ENCODE assay signal across 9 cellular contexts in the genomic region with DNA sequence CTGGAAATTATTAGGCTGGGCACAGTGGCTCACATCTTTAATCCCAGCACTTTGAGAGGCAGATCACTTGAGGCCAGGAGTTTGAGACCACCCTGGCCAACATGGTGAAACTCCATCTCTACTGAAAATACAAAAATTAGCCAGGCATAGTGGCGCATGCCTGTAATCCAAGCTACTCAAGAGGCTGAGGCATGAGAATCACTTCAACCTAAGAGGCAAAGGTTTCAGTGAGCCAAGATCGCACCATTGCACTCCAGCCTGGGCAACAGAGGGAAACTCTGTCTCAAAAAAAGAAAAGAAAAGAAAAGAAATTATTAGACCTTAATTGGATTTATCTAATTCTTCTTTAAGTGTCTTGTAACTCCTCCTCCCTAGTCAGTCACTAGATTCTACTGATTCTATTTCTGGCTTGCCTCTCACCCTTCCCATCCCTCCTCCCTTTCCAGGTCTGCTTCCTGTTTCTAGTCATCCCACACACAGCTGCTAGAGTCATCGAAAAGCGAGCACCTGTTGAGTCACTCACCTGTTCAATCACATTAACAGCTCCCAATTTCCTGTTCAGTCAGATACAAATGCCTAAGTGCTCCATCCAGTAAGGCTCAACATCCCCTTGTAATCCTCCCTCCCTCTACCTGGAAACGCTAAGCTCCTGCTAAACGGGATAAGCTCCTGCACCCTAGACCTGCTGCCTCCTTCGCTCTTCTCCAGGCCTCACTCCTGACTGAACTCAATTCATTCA. TPM values are rescaled to one million over a fixed set of nuclear protein-coding genes. Genes with fewer than 3 reads are reported as not detected.
DNase-seq lines count a peak whose midpoint lies in the region; ATAC-seq and TF ChIP-seq lines count a peak whose summit lies in the region.
"Had no signal": no experiment of that assay in that cellular context is flagged by ENCODE, and none has a peak within 500 bp of the region (broad histone marks: within the 10 kb centered on the region; RNA-seq: fewer than 3 reads in every experiment).

No MANE protein-coding gene starts in this region.

- H3K9me3 ChIP-seq in prostate gland = no peaks in the 10 kb centered on the region

- no peak overlapping the region for H3K4me3 ChIP-seq in prostate gland

- POLR2A ChIA-PET in activated CD4-positive, alpha-beta T cell treated with anti-CD3 and anti-CD28 coated beads for 36 hours (lab: Charles Lee) = interaction anchor here (1.3 kb wide), 1 partner anchor 10 kb away, joined by 6 read pairs; no protein-coding TSS in a partner anchor

- no peak for TF ChIP-seq POLR2A in prostate gland (IDR thresholded peaks at IDR 0.05)

- H3K27me3 Mint-ChIP-seq in activated CD4-positive, alpha-beta T cell treated with anti-CD3 and anti-CD28 coated beads for 36 hours = no peaks in the 10 kb centered on the region
- H3K27me3 Mint-ChIP-seq in effector memory CD8-positive, alpha-beta T cell = no peaks in the 10 kb centered on the region
- H3K27me3 Mint-ChIP-seq: activated naive CD8-positive, alpha-beta T cell had no signal

- intact Hi-C loops in activated CD4-positive, alpha-beta T cell treated with anti-CD3 and anti-CD28 coated beads for 36 hours (cut with DNase I, micrococcal nuclease) = no loop called here
- intact Hi-C loops in prostate gland (cut with DNase I) = no loop called here

- H3K36me3 ChIP-seq in prostate gland = no peaks in the 10 kb centered on the region

- peaks cover 73% of the 10 kb centered on the region for H3K4me1 Mint-ChIP-seq in activated CD4-positive, alpha-beta T cell treated with anti-CD3 and anti-CD28 coated beads for 36 hours
- H3K4me1 Mint-ChIP-seq in effector memory CD8-positive, alpha-beta T cell (ENCODE audit: low read depth in 2 of 2) = peaks cover 48 to 51% of the 10 kb centered on the region in 2 donors
- peaks cover 75% of the 10 kb centered on the region for H3K4me1 Mint-ChIP-seq in stimulated activated effector memory CD8-positive, alpha-beta T cell treated with anti-CD3 and anti-CD28 coated beads, Interleukin-12 subunit alpha, Interleukin-12 subunit beta, amount 100 ng/mL, for 72 hours

- peak; percentile 39 for DNase-seq in activated CD4-positive, alpha-beta T cell treated with anti-CD3 and anti-CD28 coated beads for 36 hours
- DNase-seq in activated CD4-positive, alpha-beta T cell treated with anti-CD3 and anti-CD28 coated beads, Interleukin-2, amount 50 U/mL, for 48 hours = no peak
- DNase-seq in NCI-H510A treated with DMSO at 0.1 percent for 48 hours (lab: John Stamatoyannopoulos, UW) = peak; percentile 99
- no peak for DNase-seq in effector memory CD8-positive, alpha-beta T cell
- no peak for DNase-seq in stimulated activated effector memory CD8-positive, alpha-beta T cell treated with anti-CD3 and anti-CD28 coated beads, Interleukin-12 subunit alpha, Interleukin-12 subunit beta, amount 100 ng/mL, for 72 hours (ENCODE audit: low spot score in 2 of 2)
- no peak for DNase-seq in prostate gland (ENCODE audit: low spot score)
- no peak for DNase-seq in Kasumi-1 (lab: John Stamatoyannopoulos, UW)
- no peak for DNase-seq in medulla oblongata (ENCODE audit: extremely low spot score)

- H3K27me3 ChIP-seq in prostate gland (replicated peaks; ENCODE audit: insufficient read depth) = no peaks in the 10 kb centered on the region

- no peaks in the 10 kb centered on the region for H3K4me1 ChIP-seq in prostate gland (replicated peaks)

- peaks cover 35% of the 10 kb centered on the region for H3K36me3 Mint-ChIP-seq in activated CD4-positive, alpha-beta T cell treated with anti-CD3 and anti-CD28 coated beads for 36 hours (ENCODE audit: low read depth)
- peaks cover 42% of the 10 kb centered on the region for H3K36me3 Mint-ChIP-seq in effector memory CD8-positive, alpha-beta T cell (ENCODE audit: insufficient read depth)
- peaks cover 73% of the 10 kb centered on the region for H3K36me3 Mint-ChIP-seq in stimulated activated effector memory CD8-positive, alpha-beta T cell treated with anti-CD3 and anti-CD28 coated beads, Interleukin-12 subunit alpha, Interleukin-12 subunit beta, amount 100 ng/mL, for 72 hours

- no peaks in the 10 kb centered on the region for H3K9me3 Mint-ChIP-seq in activated CD4-positive, alpha-beta T cell treated with anti-CD3 and anti-CD28 coated beads for 36 hours (ENCODE audit: low read depth)
- no peaks in the 10 kb centered on the region for H3K9me3 Mint-ChIP-seq in effector memory CD8-positive, alpha-beta T cell
- no peaks in the 10 kb centered on the region for H3K9me3 Mint-ChIP-seq in stimulated activated effector memory CD8-positive, alpha-beta T cell treated with anti-CD3 and anti-CD28 coated beads, Interleukin-12 subunit alpha, Interleukin-12 subunit beta, amount 100 ng/mL, for 72 hours

- peak overlapping the region; percentile 84 for H3K27ac Mint-ChIP-seq in activated CD4-positive, alpha-beta T cell treated with anti-CD3 and anti-CD28 coated beads for 36 hours
- peak overlapping the region; percentile 57 to 87 for H3K27ac Mint-ChIP-seq in effector memory CD8-positive, alpha-beta T cell
- peak overlapping the region; percentile 91 for H3K27ac Mint-ChIP-seq in stimulated activated effector memory CD8-positive, alpha-beta T cell treated with anti-CD3 and anti-CD28 coated beads, Interleukin-12 subunit alpha, Interleukin-12 subunit beta, amount 100 ng/mL, for 72 hours
- H3K27ac Mint-ChIP-seq: activated naive CD8-positive, alpha-beta T cell had no signal

- TF ChIP-seq CTCF in prostate gland (IDR thresholded peaks at IDR 0.05) = no peak

- WGBS in prostate gland = 84% methylated on average over 7 of the region's 7 CpGs

- ATAC-seq in activated CD4-positive, alpha-beta T cell treated with anti-CD3 and anti-CD28 coated beads for 36 hours = peak; percentile 31
- ATAC-seq in effector memory CD8-positive, alpha-beta T cell (replicated peaks) = no peak
- peak; percentile 8 for ATAC-seq in stimulated activated effector memory CD8-positive, alpha-beta T cell treated with anti-CD3 and anti-CD28 coated beads, Interleukin-12 subunit alpha, Interleukin-12 subunit beta, amount 100 ng/mL, for 72 hours

- no peak overlapping the region for H3K27ac ChIP-seq in prostate gland

- no peak overlapping the region for H3K4me3 Mint-ChIP-seq in activated CD4-positive, alpha-beta T cell treated with anti-CD3 and anti-CD28 coated beads for 36 hours
- H3K4me3 Mint-ChIP-seq in effector memory CD8-positive, alpha-beta T cell = peak overlapping the region in 1 of 2 donors; percentile 15
- H3K4me3 Mint-ChIP-seq in stimulated activated effector memory CD8-positive, alpha-beta T cell treated with anti-CD3 and anti-CD28 coated beads, Interleukin-12 subunit alpha, Interleukin-12 subunit beta, amount 100 ng/mL, for 72 hours = peak overlapping the region; percentile 4
- H3K4me3 Mint-ChIP-seq: activated naive CD8-positive, alpha-beta T cell had no signal

- CTCF ChIA-PET in activated CD4-positive, alpha-beta T cell treated with anti-CD3 and anti-CD28 coated beads for 36 hours (lab: Charles Lee) = interaction anchor here (1.0 to 2.1 kb wide), 6 partner anchors 14 to 225 kb away, joined by 3 to 6 read pairs (median 5); no protein-coding TSS in a partner anchor

RNA-seq across cellular contexts. Expression of gene ERN1, which starts 34.6 kb away (rescaled TPM):
- total RNA-seq in activated CD4-positive, alpha-beta T cell treated with anti-CD3 and anti-CD28 coated beads for 36 hours = 10 to 100 TPM; 23.7 to 26.8 TPM
- total RNA-seq in prostate gland = 10 to 100 TPM; 14.4 to 21.4 TPM

Comparison
In these comparisons a context has a peak if more than half of its experiments do, and no peak if none do; other contexts are left out.
1. DNase-seq: peak in activated CD4-positive, alpha-beta T cell treated with anti-CD3 and anti-CD28 coated beads for 36 hours (single experiment) and NCI-H510A treated with DMSO at 0.1 percent for 48 hours (single experiment); none in activated CD4-positive, alpha-beta T cell treated with anti-CD3 and anti-CD28 coated beads, Interleukin-2, amount 50 U/mL, for 48 hours (0 of 2), effector memory CD8-positive, alpha-beta T cell (0 of 3), stimulated activated effector memory CD8-positive, alpha-beta T cell treated with anti-CD3 and anti-CD28 coated beads, Interleukin-12 subunit alpha, Interleukin-12 subunit beta, amount 100 ng/mL, for 72 hours (0 of 2), prostate gland (single experiment), Kasumi-1 (0 of 2) and medulla oblongata (single experiment).
2. Peak in every context shown above with its lines, with median percentiles within 50 percentile points of each other: H3K27ac Mint-ChIP-seq.